In genomic region chr21:26962516-26963305, GRCh38 we compare ENCODE assay signal across 1 cellular context.
TF ChIP-seq lines count a peak whose summit lies in the region.

No MANE protein-coding gene starts in this region.

TF ChIP-seq in SK-N-SH treated with all-trans-retinoic acid at 6 μM for 48 hours, 23 proteins besides CTCF, POLR2A, EP300 and RAD21:
- TF ChIP-seq POU6F1 (CRISPR knock-in tag; IDR thresholded peaks at IDR 0.05; ENCODE audit: borderline replicate concordance, low read depth) (no peak), ISL1 (CRISPR knock-in tag; IDR thresholded peaks at IDR 0.05) (0 out of 2 replicates have a peak, but pooled peaks have one; percentile 11), ZNF70 (CRISPR knock-in tag; IDR thresholded peaks at IDR 0.05) (no peak)
TF ChIP-seq in SK-N-SH treated with all-trans-retinoic acid at 6 μM for 48 hours: peak in this region for 1.
